ENCODE assay signal across 31 cellular contexts in genomic region chr7:45651540-45651939, GRCh38.
"Had no signal": no experiment of that assay in that cellular context is flagged by ENCODE, and none has a peak within 500 bp of the region (broad histone marks: within the 10 kb centered on the region; RNA-seq: fewer than 3 reads in every experiment).

No MANE protein-coding gene starts in this region.

- H3K4me2 ChIP-seq: PC-9 had no signal

- H3K9me3 ChIP-seq: ascending aorta, MG63 had no signal

- DNase-seq: activated B cell treated with CpG ODN at 0.5 μM for 24 hours; activated CD4-positive, alpha-beta memory T cell treated with anti-CD3 and anti-CD28 coated beads for 36 hours; activated CD4-positive, alpha-beta T cell treated with anti-CD3 and anti-CD28 coated beads for 4 hours; activated CD4-positive, alpha-beta T cell treated with anti-CD3 and anti-CD28 coated beads, Interleukin-2, amount 50 U/mL, for 1 hour; activated CD4-positive, CD25-positive, alpha-beta regulatory T cell treated with anti-CD3 and anti-CD28 coated beads, Interleukin-2, amount 50 U/mL, for 72 hours; activated CD8-positive, alpha-beta memory T cell treated with anti-CD3 and anti-CD28 coated beads, Interleukin-2, amount 50 U/mL, for 4 hours; activated gamma-delta T cell treated with Interleukin-2 at 50 U/mL for 16 hours; activated naive CD4-positive, alpha-beta T cell treated with anti-CD3 and anti-CD28 coated beads, Interleukin-2, amount 10 ng/mL, durations not matched to agents 7 days and 5 days; activated naive CD8-positive, alpha-beta T cell treated with anti-CD3 and anti-CD28 coated beads, Interleukin-2, amount 50 U/mL, for 24 hours; activated T-cell treated with anti-CD3 and anti-CD28 coated beads for 4 hours; activated T-cell treated with anti-CD3 and anti-CD28 coated beads, Interleukin-2, amount 50 U/mL, for 4 hours; Kasumi-1; MG63; NCI-H1048; NCI-H1105 treated with DMSO at 0.1 percent for 48 hours; NCI-H1436; NCI-H1694; NCI-H1930; NCI-H2081 treated with DMSO at 0.1 percent for 48 hours; NCI-H345; NCI-H524 treated with DMSO at 0.1 percent for 48 hours; PC-9; Right ventricle myocardium superior; SW 1271; T-helper 1 cell; T-helper 2 cell; T-helper 9 cell had no signal

- H3K36me3 ChIP-seq: ascending aorta, MG63 had no signal

- H3K27me3 ChIP-seq: ascending aorta, cardiac muscle cell, MG63 had no signal

- ATAC-seq: activated naive CD8-positive, alpha-beta T cell treated with anti-CD3 and anti-CD28 coated beads, Interleukin-2, amount 50 U/mL, for 24 hours; activated T-cell treated with anti-CD3 and anti-CD28 coated beads, Interleukin-2, amount 50 U/mL, for 4 hours had no signal

- H3K4me1 ChIP-seq: ascending aorta had no signal

- H3K27ac ChIP-seq: ascending aorta, cardiac muscle cell, PC-9, VCaP had no signal

- H3K4me3 ChIP-seq: ascending aorta, cardiac muscle cell, MG63, PC-9 had no signal

- FAIRE-seq: RCC 7860 had no signal

- H2AFZ ChIP-seq: PC-9 had no signal
